Comparison of ENCODE assay signal across 20 cellular contexts in genomic region chr15:91801836-91802534, GRCh38.
"Had no signal": no experiment of that assay in that cellular context is flagged by ENCODE, and none has a peak within 500 bp of the region (broad histone marks: within the 10 kb centered on the region; RNA-seq: fewer than 3 reads in every experiment).

No MANE protein-coding gene starts in this region.

- H3K9me3 ChIP-seq: esophagus squamous epithelium, neutrophil, right lobe of liver had no signal

- H3K4me3 ChIP-seq: dorsolateral prefrontal cortex, esophagus squamous epithelium, right lobe of liver had no signal

- H3K27me3 ChIP-seq: neutrophil, right lobe of liver had no signal

- H3K27ac ChIP-seq: dorsolateral prefrontal cortex, neutrophil, right lobe of liver, WERI-Rb-1 had no signal

- H3K36me3 ChIP-seq: esophagus squamous epithelium, neutrophil, right lobe of liver, WERI-Rb-1 had no signal

- DNase-seq: activated CD4-positive, alpha-beta memory T cell treated with anti-CD3 and anti-CD28 coated beads, Interleukin-2, amount 10 ng/mL, durations not matched to agents 7 days and 5 days; activated CD4-positive, alpha-beta T cell treated with anti-CD3 and anti-CD28 coated beads for 36 hours; activated naive CD8-positive, alpha-beta T cell treated with anti-CD3 and anti-CD28 coated beads, Interleukin-2, amount 10 ng/mL, durations not matched to agents 7 days and 5 days; activated T-cell treated with anti-CD3 and anti-CD28 coated beads, Interleukin-2, amount 50 U/mL, for 48 hours; anterior cingulate cortex; dorsolateral prefrontal cortex; esophagus squamous epithelium; foreskin fibroblast; head of caudate nucleus; naive thymus-derived CD4-positive, alpha-beta T cell; right lobe of liver; stimulated activated CD4-positive, alpha-beta T cell treated with anti-CD3 and anti-CD28 coated beads, Interleukin-2, amount 100 ng/mL, for 24 hours; stimulated activated naive CD4-positive, alpha-beta T cell; substantia nigra; T-helper 9 cell; trophoblast cell; WERI-Rb-1 had no signal

- FAIRE-seq: islet of Langerhans had no signal

- ATAC-seq: activated CD4-positive, alpha-beta T cell treated with anti-CD3 and anti-CD28 coated beads for 36 hours; left lobe of liver; naive thymus-derived CD4-positive, alpha-beta T cell; right lobe of liver had no signal

- H3K4me1 ChIP-seq: right lobe of liver had no signal
